In the genomic region with DNA sequence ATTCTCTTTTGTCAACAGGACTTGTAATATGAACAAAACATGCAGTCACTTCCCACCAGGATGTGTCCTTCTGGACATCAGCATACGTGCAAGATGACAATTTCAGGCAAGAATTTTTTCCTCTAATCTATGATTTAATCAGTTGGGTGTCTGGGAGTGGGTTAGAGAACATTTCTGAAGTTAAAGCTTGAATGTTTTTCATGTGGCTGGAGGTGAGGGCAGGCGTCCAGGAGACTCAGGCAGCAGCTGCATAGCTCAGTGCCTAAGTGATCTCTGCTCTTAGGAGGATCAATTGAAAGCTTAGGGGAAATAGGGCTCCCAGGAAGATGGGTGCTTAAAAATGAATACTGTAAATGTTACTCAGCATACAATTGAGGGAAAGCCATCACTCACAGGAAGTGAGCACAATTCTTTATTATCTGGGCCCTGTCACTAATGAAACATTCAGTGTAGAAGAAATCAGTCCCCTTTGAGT, we compare ENCODE assay signal across 10 cellular contexts.
DNase-seq lines count a peak whose midpoint lies in the region; ATAC-seq and TF ChIP-seq lines count a peak whose summit lies in the region.
"Had no signal": no experiment of that assay in that cellular context is flagged by ENCODE, and none has a peak within 500 bp of the region (broad histone marks: within the 10 kb centered on the region; RNA-seq: fewer than 3 reads in every experiment).

No MANE protein-coding gene starts in this region.

- H3K9me3 ChIP-seq in HUES64 (ENCODE audit: insufficient read depth, low read depth, low read length) (no peaks in the 10 kb centered on the region), iPS-20b (ENCODE audit: insufficient read depth, low read depth, low read length) (no peaks in the 10 kb centered on the region), spleen (no peaks in the 10 kb centered on the region)

- DNase-seq in astrocyte of the cerebellum (ENCODE audit: low read depth) (peak; percentile 95), spleen (no peak), NCI-H2081 (lab: John Stamatoyannopoulos, UW) (no peak), T-helper 9 cell (no peak)
- no peak for DNase-seq in activated naive CD4-positive, alpha-beta T cell treated with anti-CD3 and anti-CD28 coated beads, Interleukin-2, amount 10 ng/mL, durations not matched to agents 7 days and 5 days
- DNase-seq: glutamatergic neuron; stimulated activated CD8-positive, alpha-beta memory T cell treated with anti-CD3 and anti-CD28 coated beads, Interleukin-4, amount 100 ng/mL, for 48 hours had no signal

- H3K4me3 Mint-ChIP-seq in activated naive CD4-positive, alpha-beta T cell treated with anti-CD3 and anti-CD28 coated beads, Interleukin-2, amount 10 ng/mL, durations not matched to agents 7 days and 5 days: no peak overlapping the region

- intact Hi-C loops in spleen (cut with DNase I; ENCODE audit: low total_unique reads): no loop called here

- no peaks in the 10 kb centered on the region for H3K9me3 Mint-ChIP-seq in activated naive CD4-positive, alpha-beta T cell treated with anti-CD3 and anti-CD28 coated beads, Interleukin-2, amount 10 ng/mL, durations not matched to agents 7 days and 5 days

- no peak for TF ChIP-seq CTCF in astrocyte of the cerebellum (IDR thresholded peaks at IDR 0.05; ENCODE audit: low read depth, low read length, missing control alignments)
- no peak for TF ChIP-seq CTCF in spleen (IDR thresholded peaks at IDR 0.05 in 8 of 11, conservative IDR thresholded peaks at IDR 0.05 in 3 of 11)

- H3K36me3 ChIP-seq in HUES64 (ENCODE audit: insufficient read depth, low read length) (no peaks in the 10 kb centered on the region), iPS-20b (ENCODE audit: insufficient read depth, low read depth, low read length) (no peaks in the 10 kb centered on the region), spleen (no peaks in the 10 kb centered on the region)

- ATAC-seq in GM19455 (IDR thresholded peaks at IDR 0.05; ENCODE audit: unreplicated experiment): no peak

- no peak for TF ChIP-seq POLR2A in spleen (IDR thresholded peaks at IDR 0.05)

- no peak overlapping the region for H3K4me3 ChIP-seq in HUES64 (ENCODE audit: low read length)
- H3K4me3 ChIP-seq in astrocyte of the cerebellum (ENCODE audit: low read depth, low read length): peak overlapping the region; percentile 20
- no peak overlapping the region for H3K4me3 ChIP-seq in iPS-20b (ENCODE audit: low read length)
- H3K4me3 ChIP-seq in spleen: no peak overlapping the region

- CTCF ChIA-PET in activated naive CD4-positive, alpha-beta T cell treated with anti-CD3 and anti-CD28 coated beads, Interleukin-2, amount 10 ng/mL, durations not matched to agents 7 days and 5 days (lab: Charles Lee): no interaction called here

- in situ Hi-C loops in astrocyte of the cerebellum (cut with HindIII; ENCODE audit: low sequenced_read_pairs): loop anchor here (5.0 to 25.0 kb wide), 2 partner anchors 430 to 525 kb away; no protein-coding TSS in a partner anchor

- peaks cover 22% of the 10 kb centered on the region for H3K4me1 Mint-ChIP-seq in activated naive CD4-positive, alpha-beta T cell treated with anti-CD3 and anti-CD28 coated beads, Interleukin-2, amount 10 ng/mL, durations not matched to agents 7 days and 5 days

- peaks cover 7% of the 10 kb centered on the region for H3K27me3 Mint-ChIP-seq in activated naive CD4-positive, alpha-beta T cell treated with anti-CD3 and anti-CD28 coated beads, Interleukin-2, amount 10 ng/mL, durations not matched to agents 7 days and 5 days

- H3K27me3 ChIP-seq in HUES64 (ENCODE audit: insufficient read depth, low read length) (no peaks in the 10 kb centered on the region), iPS-20b (ENCODE audit: insufficient read depth, low read length) (no peaks in the 10 kb centered on the region), spleen (replicated peaks in 1 of 7) (no peaks in the 10 kb centered on the region)

- peak overlapping the region; percentile 66 for H3K27ac ChIP-seq in HUES64 (ENCODE audit: low read depth, low read length)
- H3K27ac ChIP-seq in iPS-20b (ENCODE audit: low read length): no peak overlapping the region
- peak overlapping the region in 6 of 8 donors; percentile 37 to 71 (median 62) for H3K27ac ChIP-seq in spleen

- no peak overlapping the region for H3K27ac Mint-ChIP-seq in activated naive CD4-positive, alpha-beta T cell treated with anti-CD3 and anti-CD28 coated beads, Interleukin-2, amount 10 ng/mL, durations not matched to agents 7 days and 5 days

- peaks cover 44% of the 10 kb centered on the region for H3K4me1 ChIP-seq in HUES64 (ENCODE audit: insufficient read depth, low read length)
- peaks cover 25% of the 10 kb centered on the region for H3K4me1 ChIP-seq in iPS-20b (ENCODE audit: insufficient read depth, low read length)
- H3K4me1 ChIP-seq in spleen: peaks cover 0 to 24% (median 3%) of the 10 kb centered on the region in 6 donors

- H3K9ac ChIP-seq in HUES64 (ENCODE audit: low read depth, low read length) (no peak overlapping the region), iPS-20b (ENCODE audit: low read depth, low read length) (0 out of 2 replicates have a peak overlapping the region, but pooled peaks have one; percentile 7)

- 72% methylated on average over 2 of the region's 2 CpGs for WGBS in HUES64
- 43 to 64% (median 54%) methylated on average over 2 of the region's 2 CpGs for WGBS in spleen, 5 donors

- H3K36me3 Mint-ChIP-seq in activated naive CD4-positive, alpha-beta T cell treated with anti-CD3 and anti-CD28 coated beads, Interleukin-2, amount 10 ng/mL, durations not matched to agents 7 days and 5 days: no peaks in the 10 kb centered on the region
